In the genomic region with DNA sequence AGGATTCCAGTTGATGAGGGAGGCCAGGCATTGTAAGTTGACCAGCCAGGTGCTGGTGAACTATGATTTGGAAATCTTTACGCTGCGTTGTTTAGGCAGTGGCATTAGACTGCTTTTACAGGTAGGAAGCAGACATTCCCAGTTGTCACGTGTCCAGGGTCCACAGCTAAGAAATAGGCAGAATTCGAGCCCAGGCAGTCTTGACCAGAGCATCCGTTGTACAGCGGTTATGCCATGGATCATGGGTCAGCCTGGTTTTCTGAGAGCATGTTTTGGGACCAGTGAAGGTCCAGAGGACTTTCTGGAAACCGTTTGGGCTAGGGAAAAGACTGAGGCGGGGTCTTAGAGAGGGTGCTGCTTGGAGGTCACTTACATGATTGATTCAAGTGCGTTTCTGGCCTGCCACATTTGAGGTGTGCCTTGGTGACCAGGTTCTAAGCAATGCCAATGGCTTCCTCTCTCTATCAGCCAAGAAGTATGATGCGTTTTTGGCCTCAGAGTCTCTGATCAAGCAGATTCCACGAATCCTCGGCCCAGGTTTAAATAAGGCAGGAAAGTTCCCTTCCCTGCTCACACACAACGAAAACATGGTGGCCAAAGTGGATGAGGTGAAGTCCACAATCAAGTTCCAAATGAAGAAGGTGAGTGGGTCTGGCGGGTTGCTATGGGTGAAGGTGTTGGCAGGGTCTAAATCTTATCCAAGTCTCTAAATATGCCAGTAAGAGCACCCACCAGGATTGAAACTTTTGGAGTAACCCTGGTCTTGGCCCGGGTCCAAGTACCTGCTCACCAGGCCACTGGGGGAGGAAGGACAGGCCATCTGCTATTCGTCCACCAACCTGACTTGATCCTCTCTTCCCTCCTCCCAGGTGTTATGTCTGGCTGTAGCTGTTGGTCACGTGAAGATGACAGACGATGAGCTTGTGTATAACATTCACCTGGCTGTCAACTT, we compare ENCODE assay signal across 8 cellular contexts. TPM values are rescaled to one million over a fixed set of nuclear protein-coding genes. Genes with fewer than 3 reads are reported as not detected.
DNase-seq lines count a peak whose midpoint lies in the region; ATAC-seq and TF ChIP-seq lines count a peak whose summit lies in the region.

No MANE protein-coding gene starts in this region.

- no peaks in the 10 kb centered on the region for H3K9me3 ChIP-seq in SK-N-SH

- no peak for TF ChIP-seq CTCF in SK-N-SH (IDR thresholded peaks at IDR 0.05)

- H4K20me1 ChIP-seq in SK-N-SH (ENCODE audit: insufficient read depth), result peaks cover 47% of the 10 kb centered on the region

- H3K9me3 Mint-ChIP-seq in activated CD4-positive, alpha-beta T cell treated with anti-CD3 and anti-CD28 coated beads for 36 hours (ENCODE audit: low read depth), result no peaks in the 10 kb centered on the region

- POLR2A ChIA-PET in activated CD4-positive, alpha-beta T cell treated with anti-CD3 and anti-CD28 coated beads for 36 hours (lab: Charles Lee), result interaction anchor here (1.1 to 3.1 kb wide), 2 partner anchors 27 to 169 kb away, joined by 3 to 11 read pairs; partner anchors contain the start of gene TEAD3
- POLR2A ChIA-PET in SK-N-SH (lab: Yijun Ruan, JAX), result interaction anchor here (1.4 kb wide), 1 partner anchor 22 kb away, joined by 7 read pairs; no protein-coding TSS in a partner anchor

- H3K4me2 ChIP-seq in SK-N-SH, result peak overlapping the region; percentile 90

- no peak for ATAC-seq in activated CD4-positive, alpha-beta T cell treated with anti-CD3 and anti-CD28 coated beads for 36 hours
- peak; percentile 6 for ATAC-seq in esophagus mucosa

- H3K9me2 ChIP-seq in SK-N-SH, result no peaks in the 10 kb centered on the region

- H3K27ac Mint-ChIP-seq in activated CD4-positive, alpha-beta T cell treated with anti-CD3 and anti-CD28 coated beads for 36 hours, result peak overlapping the region; percentile 98

- TF ChIP-seq RAD21 in SK-N-SH (IDR thresholded peaks at IDR 0.05; ENCODE audit: low read length), result no peak

- H3K79me2 ChIP-seq in SK-N-SH (ENCODE audit: insufficient read depth), result peaks cover 38% of the 10 kb centered on the region

- no peaks in the 10 kb centered on the region for H3K27me3 ChIP-seq in SK-N-SH (ENCODE audit: insufficient read depth)
- H3K27me3 ChIP-seq in rectal smooth muscle tissue (ENCODE audit: control insufficient read depth, insufficient read depth, low read length), result no peaks in the 10 kb centered on the region

- H3K4me1 ChIP-seq in SK-N-SH (ENCODE audit: control insufficient read depth in 1 of 2, insufficient read depth in 2 of 2, low read depth in 1 of 2, low read length in 1 of 2) (peaks cover 23 to 26% of the 10 kb centered on the region in 2 experiments; a peak in 3 of 4 replicates), rectal smooth muscle tissue (ENCODE audit: control insufficient read depth, insufficient read depth, low read length) (peaks cover 4% of the 10 kb centered on the region)

- peak overlapping the region; percentile 95 for H3K9ac ChIP-seq in SK-N-SH
- H3K9ac ChIP-seq in rectal smooth muscle tissue (ENCODE audit: low read length), result peak overlapping the region; percentile 42

- no peak; a peak in 1 of 4 replicates for TF ChIP-seq EP300 in SK-N-SH (IDR thresholded peaks at IDR 0.05; ENCODE audit: borderline replicate concordance in 1 of 2, low read depth in 1 of 2, low read length in 1 of 2)

- intact Hi-C loops in activated CD4-positive, alpha-beta T cell treated with anti-CD3 and anti-CD28 coated beads for 36 hours (cut with DNase I, micrococcal nuclease), result loop anchor here in 1 of 2 experiments (2.0 to 5.0 kb wide), 5 partner anchors 217 to 1233 kb away; partner anchors contain the start of genes ANKS1A, ARMC12, FKBP5 and HMGA1

- CTCF ChIA-PET in activated CD4-positive, alpha-beta T cell treated with anti-CD3 and anti-CD28 coated beads for 36 hours (lab: Charles Lee), result interaction anchor here (1.1 to 1.4 kb wide), 2 partner anchors 128 to 170 kb away, joined by 3 read pairs; no protein-coding TSS in a partner anchor
- CTCF ChIA-PET in SK-N-SH (lab: Yijun Ruan, JAX), result interaction anchor here (0.5 to 6.6 kb wide), 10 partner anchors 8 to 267 kb away, joined by 3 to 102 read pairs (median 6); partner anchors contain the start of genes ARMC12, FANCE and PPARD

- H2AFZ ChIP-seq in SK-N-SH (ENCODE audit: low read depth), result no peak overlapping the region

- H3K4me3 ChIP-seq in SK-N-SH (ENCODE audit: low read depth in 2 of 2, low read length in 1 of 2) (peak overlapping the region; percentile 67 to 90), rectal smooth muscle tissue (ENCODE audit: low read length) (peak overlapping the region; percentile 53)

- DNase-seq in activated CD4-positive, alpha-beta T cell treated with anti-CD3 and anti-CD28 coated beads for 36 hours, result peak; percentile 45
- DNase-seq in activated CD4-positive, alpha-beta T cell treated with anti-CD3 and anti-CD28 coated beads for 4 hours, result no peak
- peak; percentile 60 for DNase-seq in SK-N-SH
- no peak for DNase-seq in GM19240 (ENCODE audit: insufficient read length, low spot score)
- DNase-seq in DMS153 treated with DMSO at 0.1 percent for 48 hours (lab: John Stamatoyannopoulos, UW; ENCODE audit: unreplicated experiment), result no peak
- DNase-seq in ACHN, result no peak

- peak overlapping the region; percentile 85 to 89; a peak in 3 of 4 replicates for H3K27ac ChIP-seq in SK-N-SH (ENCODE audit: low read depth in 2 of 2, low read length in 1 of 2)
- H3K27ac ChIP-seq in rectal smooth muscle tissue (ENCODE audit: low read depth, low read length), result peak overlapping the region; percentile 92

- WGBS in SK-N-SH (ENCODE audit: low lambda C conversion rate), result 13% methylated on average over 18 of the region's 18 CpGs

- H3K4me1 Mint-ChIP-seq in activated CD4-positive, alpha-beta T cell treated with anti-CD3 and anti-CD28 coated beads for 36 hours, result peaks cover 44% of the 10 kb centered on the region

- H3K27me3 Mint-ChIP-seq in activated CD4-positive, alpha-beta T cell treated with anti-CD3 and anti-CD28 coated beads for 36 hours, result no peaks in the 10 kb centered on the region

- H3F3A ChIP-seq in SK-N-SH (replicated peaks; ENCODE audit: insufficient read depth), result peaks cover 51% of the 10 kb centered on the region

- H3K4me3 Mint-ChIP-seq in activated CD4-positive, alpha-beta T cell treated with anti-CD3 and anti-CD28 coated beads for 36 hours, result peak overlapping the region; percentile 93

- in situ Hi-C loops in ACHN (cut with HindIII; ENCODE audit: low pct_ligation_motif_present, low pct_unique_long_range_greater_than_20kb, low sequenced_read_pairs), result no loop called here

- peaks cover 60% of the 10 kb centered on the region for H3K36me3 Mint-ChIP-seq in activated CD4-positive, alpha-beta T cell treated with anti-CD3 and anti-CD28 coated beads for 36 hours (ENCODE audit: low read depth)

- H3K36me3 ChIP-seq in SK-N-SH (replicated peaks in 1 of 2; ENCODE audit: control insufficient read depth in 1 of 2, insufficient read depth in 2 of 2, low read length in 1 of 2) (peaks cover 25 to 38% of the 10 kb centered on the region in 2 experiments), rectal smooth muscle tissue (ENCODE audit: control insufficient read depth, insufficient read depth, low read length) (peaks cover 16% of the 10 kb centered on the region)

TF ChIP-seq in SK-N-SH, 30 proteins besides CTCF, POLR2A, EP300 and RAD21 (continues in another document):
- TF ChIP-seq JUND (IDR thresholded peaks at IDR 0.05) (no peak), RFX5 (IDR thresholded peaks at IDR 0.05; ENCODE audit: low read length) (no peak), SIN3A (IDR thresholded peaks at IDR 0.05; ENCODE audit: borderline replicate concordance, low read depth, low read length) (no peak), RCOR1 (IDR thresholded peaks at IDR 0.05; ENCODE audit: low read length) (no peak), POLR2AphosphoS5 (IDR thresholded peaks at IDR 0.05; ENCODE audit: low read depth, low read length) (no peak), GATA2 (CRISPR knock-in tag; IDR thresholded peaks at IDR 0.05) (no peak), CHD2 (IDR thresholded peaks at IDR 0.05; ENCODE audit: low read length, partially characterized antibody) (peak; percentile 10), FOXJ3 (CRISPR knock-in tag; IDR thresholded peaks at IDR 0.05) (no peak), ELF1 (IDR thresholded peaks at IDR 0.05) (no peak), RXRA (IDR thresholded peaks at IDR 0.05; ENCODE audit: borderline replicate concordance, low read depth) (no peak)
- TF ChIP-seq, protein P1, sequence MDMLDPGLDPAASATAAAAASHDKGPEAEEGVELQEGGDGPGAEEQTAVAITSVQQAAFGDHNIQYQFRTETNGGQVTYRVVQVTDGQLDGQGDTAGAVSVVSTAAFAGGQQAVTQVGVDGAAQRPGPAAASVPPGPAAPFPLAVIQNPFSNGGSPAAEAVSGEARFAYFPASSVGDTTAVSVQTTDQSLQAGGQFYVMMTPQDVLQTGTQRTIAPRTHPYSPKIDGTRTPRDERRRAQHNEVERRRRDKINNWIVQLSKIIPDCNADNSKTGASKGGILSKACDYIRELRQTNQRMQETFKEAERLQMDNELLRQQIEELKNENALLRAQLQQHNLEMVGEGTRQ (IDR thresholded peaks at IDR 0.05; ENCODE audit: borderline replicate concordance, low read depth, low read length), result no peak

RNA-seq across cellular contexts. Expression of gene RPL10A, which starts 1.8 kb away (rescaled TPM):
- 1,000 to 10,000 TPM; 1,952 to 2,334 TPM for total RNA-seq in activated CD4-positive, alpha-beta T cell treated with anti-CD3 and anti-CD28 coated beads for 36 hours
- 2,393 and 3,548 TPM in 2 replicates for polyA plus RNA-seq in SK-N-SH (2012; rRNA removed)
- polyA plus RNA-seq in SK-N-SH (2012; cell fraction: cytosol; rRNA removed), result 2,837 and 3,167 TPM in 2 replicates
- 1,325 and 1,532 TPM in 2 replicates for polyA plus RNA-seq in SK-N-SH (2012; cell fraction: nucleus; rRNA removed)
- 1,723 TPM for total RNA-seq in esophagus mucosa

RNA-seq across cellular contexts. Expression of gene FANCE, which starts 17.8 kb away (rescaled TPM):
- total RNA-seq in activated CD4-positive, alpha-beta T cell treated with anti-CD3 and anti-CD28 coated beads for 36 hours, result 10 to 100 TPM; 14.3 to 14.8 TPM
- polyA plus RNA-seq in SK-N-SH (2012; rRNA removed), result 5.8 and 6.5 TPM in 2 replicates
- 4.0 and 5.4 TPM in 2 replicates for polyA plus RNA-seq in SK-N-SH (2012; cell fraction: cytosol; rRNA removed)
- polyA plus RNA-seq in SK-N-SH (2012; cell fraction: nucleus; rRNA removed), result 6.0 and 6.1 TPM in 2 replicates
- 10.4 TPM for total RNA-seq in esophagus mucosa

RNA-seq across cellular contexts. Expression of gene TEAD3, which starts 26.9 kb away (rescaled TPM):
- 1 to 10 TPM; 1.4 to 1.5 TPM for total RNA-seq in activated CD4-positive, alpha-beta T cell treated with anti-CD3 and anti-CD28 coated beads for 36 hours
- polyA plus RNA-seq in SK-N-SH (2012; rRNA removed), result 5.2 and 7.1 TPM in 2 replicates
- polyA plus RNA-seq in SK-N-SH (2012; cell fraction: cytosol; rRNA removed), result 3.6 and 6.1 TPM in 2 replicates
- 16.1 and 20.1 TPM in 2 replicates for polyA plus RNA-seq in SK-N-SH (2012; cell fraction: nucleus; rRNA removed)
- total RNA-seq in esophagus mucosa, result 21.7 TPM

RNA-seq across cellular contexts. Expression of gene TULP1, which starts 42.7 kb away (rescaled TPM):
- not detected for total RNA-seq in activated CD4-positive, alpha-beta T cell treated with anti-CD3 and anti-CD28 coated beads for 36 hours
- polyA plus RNA-seq in SK-N-SH (2012; rRNA removed), result not detected in 2 replicates
- not detected in 2 replicates for polyA plus RNA-seq in SK-N-SH (2012; cell fraction: cytosol; rRNA removed)
- polyA plus RNA-seq in SK-N-SH (2012; cell fraction: nucleus; rRNA removed), result not detected in 2 replicates
- total RNA-seq in esophagus mucosa, result not detected

Comparison
In these comparisons a context has a peak if more than half of its experiments do, and no peak if none do; other contexts are left out.
1. DNase-seq: peak in activated CD4-positive, alpha-beta T cell treated with anti-CD3 and anti-CD28 coated beads for 36 hours (single experiment) and SK-N-SH (single experiment); none in activated CD4-positive, alpha-beta T cell treated with anti-CD3 and anti-CD28 coated beads for 4 hours (0 of 2), GM19240 (single experiment), DMS153 treated with DMSO at 0.1 percent for 48 hours (single experiment) and ACHN (single experiment).